In the genomic region with DNA sequence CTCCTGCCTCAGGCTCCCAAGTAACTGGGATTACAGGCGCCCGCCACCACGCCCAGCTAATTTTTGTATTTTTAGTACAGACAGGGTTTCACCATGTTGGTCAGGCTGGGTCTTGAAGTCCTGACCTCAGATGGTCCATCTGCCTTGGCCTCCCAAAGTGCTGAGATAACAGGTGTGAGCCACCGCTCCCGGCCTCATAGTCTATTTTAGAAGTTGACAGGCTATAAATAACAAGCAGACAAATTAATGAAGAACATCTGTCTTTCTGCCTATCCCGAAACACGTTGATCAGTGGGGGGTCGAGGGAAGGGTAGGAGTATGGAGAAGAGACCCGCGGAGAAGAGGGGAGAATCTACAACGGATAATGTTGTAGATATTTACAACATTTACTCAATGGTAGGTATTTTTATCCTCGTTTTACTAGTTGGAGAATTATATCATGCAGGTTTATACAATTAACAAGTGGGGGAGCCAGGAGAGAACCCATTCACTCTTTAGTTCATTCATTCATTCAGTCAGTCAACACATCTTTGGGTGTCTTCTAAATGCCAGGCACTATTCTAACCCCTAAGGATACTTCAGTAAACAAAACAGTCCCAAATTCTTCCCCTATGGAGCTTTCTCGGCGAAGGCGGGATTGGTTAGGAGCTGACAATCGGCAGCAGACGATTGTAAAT, we compare ENCODE assay signal across 8 cellular contexts. TPM values are rescaled to one million over a fixed set of nuclear protein-coding genes. Genes with fewer than 3 reads are reported as not detected.
DNase-seq lines count a peak whose midpoint lies in the region; ATAC-seq and TF ChIP-seq lines count a peak whose summit lies in the region.

No MANE protein-coding gene starts in this region.

- H3K36me3 Mint-ChIP-seq in endothelial cell (ENCODE audit: low read depth, unreplicated experiment): peaks cover 4% of the 10 kb centered on the region

- peak overlapping the region; percentile 57 for H3K27ac Mint-ChIP-seq in endothelial cell (ENCODE audit: unreplicated experiment)

- H3K4me1 ChIP-seq in gastrocnemius medialis: peaks cover 26 to 36% of the 10 kb centered on the region in 2 donors

- H3K36me3 ChIP-seq in gastrocnemius medialis: no peaks in the 10 kb centered on the region

- H3K4me3 Mint-ChIP-seq in endothelial cell (ENCODE audit: unreplicated experiment): peak overlapping the region; percentile 88

- in situ Hi-C loops in gastrocnemius medialis (cut with MboI; ENCODE audit: low sequenced_read_pairs in 4 of 4): no loop called here

- TF ChIP-seq CTCF in endothelial cell (IDR thresholded peaks at IDR 0.05; ENCODE audit: unreplicated experiment) (no peak), gastrocnemius medialis (IDR thresholded peaks at IDR 0.05 in 4 of 5, conservative IDR thresholded peaks at IDR 0.05 in 1 of 5) (no peak)

- H3K27me3 Mint-ChIP-seq in endothelial cell (ENCODE audit: unreplicated experiment): no peaks in the 10 kb centered on the region

- peaks cover 34% of the 10 kb centered on the region for H3K4me1 Mint-ChIP-seq in endothelial cell (ENCODE audit: unreplicated experiment)

- intact Hi-C loops in gastrocnemius medialis (cut with DNase I; ENCODE audit: low total_unique reads): loop anchor here (1.0 kb wide), 1 partner anchor 37 kb away; a partner anchor contains a TSS

- ATAC-seq in GM19351 (IDR thresholded peaks at IDR 0.05; ENCODE audit: unreplicated experiment) (peak; percentile 7), gastrocnemius medialis (peak; percentile 24 to 42)

- no peaks in the 10 kb centered on the region for H3K9me3 ChIP-seq in gastrocnemius medialis

- no peak for TF ChIP-seq POLR2A in gastrocnemius medialis (IDR thresholded peaks at IDR 0.05)

- no peaks in the 10 kb centered on the region for H3K27me3 ChIP-seq in gastrocnemius medialis

- peak overlapping the region; percentile 81 to 94 (median 89) for H3K27ac ChIP-seq in gastrocnemius medialis

- peak overlapping the region; percentile 77 to 99 (median 88) for H3K4me3 ChIP-seq in gastrocnemius medialis

- peak; percentile 49 for DNase-seq in NCI-H524 treated with DMSO at 0.1 percent for 48 hours (lab: John Stamatoyannopoulos, UW)
- DNase-seq in endothelial cell (ENCODE audit: low spot score): no peak
- no peak for DNase-seq in gastrocnemius medialis
- DNase-seq in C1 segment of cervical spinal cord (lab: John Stamatoyannopoulos, UW): no peak
- DNase-seq in NCI-H1105 (lab: John Stamatoyannopoulos, UW): no peak
- no peak for DNase-seq in SK-N-DZ (ENCODE audit: low spot score)
- no peak for DNase-seq in activated CD4-positive, alpha-beta T cell treated with anti-CD3 and anti-CD28 coated beads, Interleukin-2, amount 50 U/mL, for 48 hours

- no peaks in the 10 kb centered on the region for H3K9me3 Mint-ChIP-seq in endothelial cell (ENCODE audit: unreplicated experiment)

RNA-seq across cellular contexts. Expression of a gene that starts 0.5 kb away (rescaled TPM):
- total RNA-seq in endothelial cell (ENCODE audit: unreplicated experiment): 21.3 TPM
- 1 to 10 TPM; 3.4 to 8.0 (median 4.7) TPM for total RNA-seq in gastrocnemius medialis
- 6.5 and 6.7 TPM in 2 replicates for polyA plus RNA-seq in SK-N-DZ (2014; cell fraction: cytosol; rRNA removed)
- polyA plus RNA-seq in SK-N-DZ (2014; cell fraction: nucleus; rRNA removed): 10.7 and 16.4 TPM in 2 replicates

RNA-seq across cellular contexts. Expression of a gene that starts 36.9 kb away (rescaled TPM):
- 13.0 TPM for total RNA-seq in endothelial cell (ENCODE audit: unreplicated experiment)
- 10 to 100 TPM; 11.4 to 17.1 (median 14.0) TPM for total RNA-seq in gastrocnemius medialis
- 5.9 and 7.0 TPM in 2 replicates for polyA plus RNA-seq in SK-N-DZ (2014; cell fraction: cytosol; rRNA removed)
- 0.88 and 3.9 TPM in 2 replicates for polyA plus RNA-seq in SK-N-DZ (2014; cell fraction: nucleus; rRNA removed)
